Comparison of ENCODE assay signal across 13 cellular contexts in the genomic region with DNA sequence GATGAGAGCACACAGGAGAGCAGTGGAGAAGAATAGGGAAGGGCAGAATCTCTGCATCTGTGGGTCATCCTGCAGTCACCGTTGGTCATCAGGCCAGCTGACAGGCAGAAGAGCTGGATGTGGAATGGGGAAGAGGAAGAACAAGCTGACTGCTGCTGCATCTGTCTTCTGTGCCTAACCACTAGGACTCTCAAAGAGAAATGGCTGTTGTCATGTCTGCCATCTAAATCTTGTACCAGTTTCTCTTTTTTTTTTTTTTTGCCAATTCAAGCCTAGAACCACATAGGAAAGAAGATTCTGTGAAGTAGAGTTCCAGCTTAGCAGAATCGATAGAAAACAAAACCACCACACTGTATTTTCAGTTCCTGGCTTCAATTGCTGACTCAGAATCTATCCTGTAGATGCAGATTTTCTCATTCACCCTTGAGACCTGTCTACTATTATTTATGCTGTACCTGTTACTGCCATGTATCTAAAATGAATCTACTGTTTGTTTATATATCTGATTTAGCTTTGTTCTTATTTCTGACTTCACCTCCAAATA.
DNase-seq lines count a peak whose midpoint lies in the region; ATAC-seq lines count a peak whose summit lies in the region.
"Had no signal": no experiment of that assay in that cellular context is flagged by ENCODE, and none has a peak within 500 bp of the region (broad histone marks: within the 10 kb centered on the region; RNA-seq: fewer than 3 reads in every experiment).

No MANE protein-coding gene starts in this region.

- peak; percentile 26 for DNase-seq in AG20443 (ENCODE audit: low spot score)
- no peak for DNase-seq in Right ventricle myocardium superior
- no peak for DNase-seq in stimulated activated naive CD8-positive, alpha-beta T cell treated with anti-CD3 and anti-CD28 coated beads, Interleukin-15, Interleukin-2, amounts not matched to agents 100 U/mL and 50 U/mL, for 24 hours
- no peak for DNase-seq in NCI-H774 (lab: John Stamatoyannopoulos, UW)
- DNase-seq in stimulated activated naive CD4-positive, alpha-beta T cell treated with Interleukin-2 at 50 U/mL for 16 hours (lab: John Stamatoyannopoulos, UW) = no peak
- DNase-seq: activated B cell treated with CpG ODN at 0.5 μM for 24 hours, activated gamma-delta T cell treated with Interleukin-2 at 50 U/mL for 16 hours, H9 had no signal

- intact Hi-C loops in Right ventricle myocardium superior (cut with DNase I) = no loop called here

- ATAC-seq in GM19351 (IDR thresholded peaks at IDR 0.05; ENCODE audit: unreplicated experiment) (peak; percentile 84), HG02840 (IDR thresholded peaks at IDR 0.05; ENCODE audit: low FRiP score, unreplicated experiment) (peak; percentile 76), HG03558 (IDR thresholded peaks at IDR 0.05; ENCODE audit: extremely low read depth, unreplicated experiment) (peak; percentile 82), Right ventricle myocardium superior (ENCODE audit: poor library complexity) (no peak)
- ATAC-seq in stimulated activated naive CD8-positive, alpha-beta T cell treated with anti-CD3 and anti-CD28 coated beads, Interleukin-15, Interleukin-2, amounts not matched to agents 100 U/mL and 50 U/mL, for 24 hours = no peak
- ATAC-seq: A549, sciatic nerve had no signal

Comparison
In these comparisons a context has a peak if more than half of its experiments do, and no peak if none do; other contexts are left out.
1. ATAC-seq: peak in GM19351 (single experiment), HG02840 (single experiment) and HG03558 (single experiment); none in Right ventricle myocardium superior (single experiment) and stimulated activated naive CD8-positive, alpha-beta T cell treated with anti-CD3 and anti-CD28 coated beads, Interleukin-15, Interleukin-2, amounts not matched to agents 100 U/mL and 50 U/mL, for 24 hours (single experiment).